Comparison of ENCODE assay signal across 16 cellular contexts in the genomic region with DNA sequence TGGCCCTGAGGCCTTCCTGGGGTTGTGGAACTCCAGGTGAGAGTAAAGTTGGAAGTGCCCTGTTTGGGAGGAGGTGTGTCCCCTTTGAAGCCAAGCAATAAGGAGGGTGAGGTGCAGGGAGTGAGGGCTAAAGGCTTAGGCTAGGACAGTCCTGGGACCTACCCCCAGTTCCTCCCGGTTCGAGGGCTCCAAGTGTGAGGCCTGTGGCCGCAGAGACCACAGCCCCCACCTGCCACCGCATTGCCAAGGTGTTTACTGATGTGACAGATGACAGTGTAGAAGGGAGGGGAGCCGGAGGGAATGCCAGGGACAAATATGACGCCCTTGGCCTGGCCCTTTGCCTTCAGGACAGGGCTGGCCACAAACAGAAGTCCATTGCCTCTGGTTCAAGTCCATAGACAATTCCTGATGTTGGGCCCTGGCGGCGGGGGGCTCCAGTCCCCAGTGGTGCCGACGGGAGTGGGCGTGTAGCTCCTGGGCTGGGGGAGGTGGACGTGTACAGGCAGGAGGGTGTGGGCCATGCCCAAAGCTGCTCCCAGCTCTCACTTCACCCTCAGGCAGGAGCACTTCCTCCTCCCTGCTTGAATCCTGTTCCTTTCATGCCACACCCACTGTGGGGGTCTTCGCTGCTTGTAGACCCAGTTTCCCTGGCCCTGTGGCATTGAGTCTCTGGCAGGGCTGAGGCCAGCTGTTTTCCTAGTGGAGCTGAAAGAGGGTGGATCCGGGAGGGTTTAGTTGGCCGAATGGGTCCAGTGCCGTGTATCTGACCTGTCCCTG. TPM values are rescaled to one million over a fixed set of nuclear protein-coding genes. Genes with fewer than 3 reads are reported as not detected.
DNase-seq lines count a peak whose midpoint lies in the region; ATAC-seq, FAIRE-seq and TF ChIP-seq lines count a peak whose summit lies in the region.
"Had no signal": no experiment of that assay in that cellular context is flagged by ENCODE, and none has a peak within 500 bp of the region (broad histone marks: within the 10 kb centered on the region; RNA-seq: fewer than 3 reads in every experiment).

No MANE protein-coding gene starts in this region.

- H3K9me3 ChIP-seq in PC-3 (ENCODE audit: low read length) (no peaks in the 10 kb centered on the region), colonic mucosa (no peaks in the 10 kb centered on the region), keratinocyte (ENCODE audit: control insufficient read depth, low read depth, low read length) (no peaks in the 10 kb centered on the region), transverse colon (no peaks in the 10 kb centered on the region)
- H3K9me3 ChIP-seq: left ventricle myocardium inferior, SJCRH30 had no signal

- TF ChIP-seq CTCF in PC-3 (conservative IDR thresholded peaks at IDR 0.05; ENCODE audit: low read depth, low read length) = no peak
- no peak for TF ChIP-seq CTCF in colonic mucosa (IDR thresholded peaks at IDR 0.05)
- no peak for TF ChIP-seq CTCF in keratinocyte (optimal IDR thresholded peaks at IDR 0.05 in 1 of 3, IDR thresholded peaks at IDR 0.05 in 1 of 3, conservative IDR thresholded peaks at IDR 0.05 in 1 of 3; ENCODE audit: extremely low read depth in 1 of 3, insufficient read depth in 2 of 3, low read length in 3 of 3)
- no peak for TF ChIP-seq CTCF in transverse colon (IDR thresholded peaks at IDR 0.05)
- no peak for TF ChIP-seq CTCF in WTC11 (IDR thresholded peaks at IDR 0.05)

- CTCF ChIA-PET in PC-3 (lab: Charles Lee) (no interaction called here), WTC11 (lab: Charles Lee) (interaction anchor here (0.6 to 1.5 kb wide), 2 partner anchors 17 to 119 kb away, joined by 3 to 5 read pairs; no protein-coding TSS in a partner anchor)

- intact Hi-C loops in PC-3 (cut with micrococcal nuclease) (loop anchor here (1.0 to 5.0 kb wide), 3 partner anchors 18 to 121 kb away; no protein-coding TSS in a partner anchor), colonic mucosa (cut with DNase I) (no loop called here), transverse colon (cut with DNase I; ENCODE audit: low total_unique reads) (no loop called here)

- peaks cover 27% of the 10 kb centered on the region for H3K4me1 Mint-ChIP-seq in WTC11

- FAIRE-seq in keratinocyte (lab: Jason Lieb, UNC) = no peak

- H3K27ac ChIP-seq in PC-3 (ENCODE audit: low read length) (peak overlapping the region; percentile 83), colonic mucosa (peak overlapping the region; percentile 89), keratinocyte (ENCODE audit: control insufficient read depth, insufficient read depth, low read length) (peak overlapping the region; percentile 92), transverse colon (peak overlapping the region; percentile 87 to 89 (median 89))
- H3K27ac ChIP-seq: SJCRH30 had no signal

- peak overlapping the region; percentile 96 for H3K4me2 ChIP-seq in PC-3 (ENCODE audit: low read length)
- H3K4me2 ChIP-seq in keratinocyte (ENCODE audit: control insufficient read depth, extremely low read depth, insufficient read depth, low read depth, low read length) = peak overlapping the region; percentile 94

- H3K9me3 Mint-ChIP-seq in WTC11 = no peaks in the 10 kb centered on the region
- H3K9me3 Mint-ChIP-seq: activated naive CD4-positive, alpha-beta T cell treated with anti-CD3 and anti-CD28 coated beads, Interleukin-2, amount 10 ng/mL, durations not matched to agents 7 days and 5 days; activated T-cell treated with anti-CD3 and anti-CD28 coated beads, Interleukin-2, amount 50 U/mL, for 4 hours; stimulated activated effector memory CD8-positive, alpha-beta T cell treated with anti-CD3 and anti-CD28 coated beads, Interleukin-12 subunit alpha, Interleukin-12 subunit beta, amount 100 ng/mL, for 72 hours had no signal

- H2AFZ ChIP-seq in PC-3 (ENCODE audit: low read length) (no peak overlapping the region), keratinocyte (ENCODE audit: control insufficient read depth, low read length) (no peak overlapping the region)

- H4K20me1 ChIP-seq in PC-3 (ENCODE audit: low read length) (0 out of 2 replicates have a peak, but pooled peaks cover 4% of the 10 kb centered on the region), keratinocyte (ENCODE audit: control insufficient read depth, extremely low read depth, insufficient read depth, low read length) (no peaks in the 10 kb centered on the region)

- no TSS peak for BruUV-seq in PC-3 (replicated peaks; lab: Mats Ljungman, UMichigan)

- no peak overlapping the region for H3K27ac Mint-ChIP-seq in WTC11
- H3K27ac Mint-ChIP-seq: activated CD8-positive, alpha-beta T cell treated with anti-CD3 and anti-CD28 coated beads, Interleukin-2, amount 10 ng/mL, durations not matched to agents 7 days and 5 days; activated naive CD4-positive, alpha-beta T cell treated with anti-CD3 and anti-CD28 coated beads, Interleukin-2, amount 10 ng/mL, durations not matched to agents 7 days and 5 days; stimulated activated effector memory CD8-positive, alpha-beta T cell treated with anti-CD3 and anti-CD28 coated beads, Interleukin-12 subunit alpha, Interleukin-12 subunit beta, amount 100 ng/mL, for 72 hours had no signal

- H3K9me2 ChIP-seq in PC-3 (replicated peaks; ENCODE audit: low read length) = no peaks in the 10 kb centered on the region

- ATAC-seq in PC-3 (no peak), HG02798 (IDR thresholded peaks at IDR 0.05; ENCODE audit: poor library complexity, unreplicated experiment) (no peak), WTC11 (no peak)
- ATAC-seq: activated CD8-positive, alpha-beta T cell treated with anti-CD3 and anti-CD28 coated beads, Interleukin-2, amount 10 ng/mL, durations not matched to agents 7 days and 5 days; activated T-cell treated with anti-CD3 and anti-CD28 coated beads, Interleukin-2, amount 50 U/mL, for 4 hours; right cardiac atrium; stimulated activated effector memory CD8-positive, alpha-beta T cell treated with anti-CD3 and anti-CD28 coated beads, Interleukin-12 subunit alpha, Interleukin-12 subunit beta, amount 100 ng/mL, for 72 hours had no signal

- H3K27me3 ChIP-seq in PC-3 (ENCODE audit: low read length) (no peaks in the 10 kb centered on the region), colonic mucosa (no peaks in the 10 kb centered on the region), keratinocyte (ENCODE audit: control insufficient read depth, extremely low read depth, insufficient read depth, low read length) (no peaks in the 10 kb centered on the region), transverse colon (peaks cover 10% of the 10 kb centered on the region)
- H3K27me3 ChIP-seq: SJCRH30 had no signal

- H3K36me3 ChIP-seq in PC-3 (ENCODE audit: low read depth, low read length) = peaks cover 12% of the 10 kb centered on the region
- H3K36me3 ChIP-seq in colonic mucosa = no peaks in the 10 kb centered on the region
- H3K36me3 ChIP-seq in keratinocyte (ENCODE audit: control insufficient read depth in 2 of 2, extremely low read depth in 1 of 2, insufficient read depth in 2 of 2, low read length in 2 of 2) = peaks cover 2 to 27% of the 10 kb centered on the region in 2 experiments
- H3K36me3 ChIP-seq in transverse colon = no peaks in the 10 kb centered on the region
- H3K36me3 ChIP-seq: left ventricle myocardium inferior, SJCRH30 had no signal

- 44% methylated on average over 12 of the region's 16 CpGs; no CpG with 5 or more reads in 1 of the 2 donors for WGBS in transverse colon (ENCODE audit: low coverage in 1 of 2), 2 donors

- no peak for TF ChIP-seq EP300 in transverse colon (IDR thresholded peaks at IDR 0.05; ENCODE audit: low read depth)

- TF ChIP-seq POLR2A in transverse colon (IDR thresholded peaks at IDR 0.05) = peak; percentile 44

- H3K27me3 Mint-ChIP-seq in WTC11 (ENCODE audit: low read depth) = peaks cover 35% of the 10 kb centered on the region

- peaks cover 4% of the 10 kb centered on the region for H3F3A ChIP-seq in PC-3 (ENCODE audit: low read length, unreplicated experiment)

- POLR2A ChIA-PET in PC-3 (lab: Charles Lee; ENCODE audit: unreplicated experiment) = no interaction called here
- POLR2A ChIA-PET in WTC11 (lab: Charles Lee) = interaction anchor here (1.6 kb wide), 1 partner anchor 18 kb away, joined by 4 read pairs; no protein-coding TSS in a partner anchor

- H3K79me2 ChIP-seq in PC-3 (ENCODE audit: low read length) (peaks cover 81% of the 10 kb centered on the region), keratinocyte (ENCODE audit: control insufficient read depth, insufficient read depth, low read length) (peaks cover 76% of the 10 kb centered on the region)

- peak overlapping the region; percentile 99 for H3K9ac ChIP-seq in PC-3 (ENCODE audit: low read length)
- H3K9ac ChIP-seq in colonic mucosa (ENCODE audit: low read depth in 2 of 2, low read length in 2 of 2) = peak overlapping the region; percentile 38 to 91
- H3K9ac ChIP-seq in keratinocyte (ENCODE audit: control insufficient read depth, extremely low read depth, insufficient read depth, low read length) = peak overlapping the region; percentile 87

- no peak overlapping the region for H3K4me3 Mint-ChIP-seq in WTC11
- H3K4me3 Mint-ChIP-seq: activated CD8-positive, alpha-beta T cell treated with anti-CD3 and anti-CD28 coated beads, Interleukin-2, amount 10 ng/mL, durations not matched to agents 7 days and 5 days; activated naive CD4-positive, alpha-beta T cell treated with anti-CD3 and anti-CD28 coated beads, Interleukin-2, amount 10 ng/mL, durations not matched to agents 7 days and 5 days; activated T-cell treated with anti-CD3 and anti-CD28 coated beads, Interleukin-2, amount 50 U/mL, for 4 hours; stimulated activated effector memory CD8-positive, alpha-beta T cell treated with anti-CD3 and anti-CD28 coated beads, Interleukin-12 subunit alpha, Interleukin-12 subunit beta, amount 100 ng/mL, for 72 hours had no signal

- H3K4me1 ChIP-seq in PC-3 (ENCODE audit: insufficient read depth, low read length) = peaks cover 49% of the 10 kb centered on the region
- no peaks in the 10 kb centered on the region for H3K4me1 ChIP-seq in colonic mucosa
- peaks cover 33% of the 10 kb centered on the region for H3K4me1 ChIP-seq in keratinocyte (ENCODE audit: control insufficient read depth, extremely low read depth, insufficient read depth, low read length)
- H3K4me1 ChIP-seq in transverse colon = peaks cover 0 to 52% (median 44%) of the 10 kb centered on the region in 4 donors

- DNase-seq in PC-3 (peak; percentile 60), colonic mucosa (peak; percentile 53), keratinocyte (ENCODE audit: low read depth, low spot score) (no peak), transverse colon (peak; percentile 70), NCI-H1092 treated with DMSO at 0.1 percent for 48 hours (lab: John Stamatoyannopoulos, UW) (no peak), WTC11 (ENCODE audit: low spot score) (no peak)
- DNase-seq: activated CD4-positive, CD25-positive, alpha-beta regulatory T cell; activated CD8-positive, alpha-beta T cell treated with anti-CD3 and anti-CD28 coated beads, Interleukin-2, amount 10 ng/mL, durations not matched to agents 7 days and 5 days; activated naive CD4-positive, alpha-beta T cell treated with anti-CD3 and anti-CD28 coated beads, Interleukin-2, amount 10 ng/mL, durations not matched to agents 7 days and 5 days; activated T-cell treated with anti-CD3 and anti-CD28 coated beads, Interleukin-2, amount 50 U/mL, for 4 hours; left ventricle myocardium inferior; NCI-H524; right cardiac atrium; SJCRH30 had no signal

- H3K36me3 Mint-ChIP-seq in WTC11 = peaks cover 9% of the 10 kb centered on the region; the same call in 1 of the 2 replicates
- H3K36me3 Mint-ChIP-seq: activated naive CD4-positive, alpha-beta T cell treated with anti-CD3 and anti-CD28 coated beads, Interleukin-2, amount 10 ng/mL, durations not matched to agents 7 days and 5 days; stimulated activated effector memory CD8-positive, alpha-beta T cell treated with anti-CD3 and anti-CD28 coated beads, Interleukin-12 subunit alpha, Interleukin-12 subunit beta, amount 100 ng/mL, for 72 hours had no signal

- peak overlapping the region; percentile 81 for H3K4me3 ChIP-seq in PC-3 (ENCODE audit: low read length)
- H3K4me3 ChIP-seq in colonic mucosa = no peak overlapping the region
- peak overlapping the region; percentile 47 to 93 (median 90) for H3K4me3 ChIP-seq in keratinocyte (ENCODE audit: control insufficient read depth in 2 of 3, extremely low read depth in 1 of 3, insufficient read depth in 2 of 3, low read depth in 1 of 3, low read length in 3 of 3)
- no peak overlapping the region for H3K4me3 ChIP-seq in transverse colon
- H3K4me3 ChIP-seq: left ventricle myocardium inferior, SJCRH30 had no signal

- dilution Hi-C loops in keratinocyte (cut with MboI; ENCODE audit: extremely low pct_ligation_motif_present, low sequenced_read_pairs) = no loop called here

- in situ Hi-C loops in transverse colon (cut with MboI; ENCODE audit: low pct_ligation_motif_present in 1 of 4, low pct_unique_long_range_greater_than_20kb in 1 of 4, low sequenced_read_pairs in 3 of 4) = loop anchor here in 3 of 4 donors (10.0 to 25.0 kb wide), 2 partner anchors 47 to 111 kb away; a partner anchor contains a TSS

- H3K9me1 ChIP-seq in keratinocyte (ENCODE audit: control insufficient read depth, extremely low read depth, insufficient read depth, low read length) = no peaks in the 10 kb centered on the region

RNA-seq across cellular contexts. Expression of a gene that starts 3.2 kb away (rescaled TPM):
- total RNA-seq in PC-3 (2014; rRNA removed) = 118 and 130 TPM in 2 replicates
- total RNA-seq in colonic mucosa = 10 to 100 TPM; 20.8 to 39.4 TPM
- polyA plus RNA-seq in keratinocyte = 43.8 to 50.0 TPM (median 47.1 TPM) in 3 replicates
- polyA plus RNA-seq in keratinocyte (2011; ENCODE audit: low read depth) = 3.1 TPM
- polyA plus RNA-seq in keratinocyte (2011; cell fraction: cytosol; rRNA removed) = 29.8 and 33.5 TPM in 2 replicates
- 49.0 and 54.2 TPM in 2 replicates for polyA plus RNA-seq in keratinocyte (2011; cell fraction: nucleus; rRNA removed)
- polyA plus RNA-seq in keratinocyte (2012; ENCODE audit: low replicate concordance) = 12.0 and 33.5 TPM in 2 replicates
- polyA minus RNA-seq in keratinocyte = 32.3 to 42.4 TPM (median 41.9 TPM) in 3 replicates
- polyA minus RNA-seq in keratinocyte (2011; cell fraction: cytosol; rRNA and poly(A)+ RNA removed) = 39.5 TPM
- 32.8 and 46.5 TPM in 2 replicates for polyA minus RNA-seq in keratinocyte (2011; cell fraction: nucleus; rRNA and poly(A)+ RNA removed)
- 10 to 100 TPM; 41.4 to 68.9 (median 52.0) TPM for total RNA-seq in transverse colon
- 4.2 to 5.1 TPM (median 4.9 TPM) in 3 replicates for total RNA-seq in WTC11 (2021)

RNA-seq across cellular contexts. Expression of a gene that starts 51.3 kb away (rescaled TPM):
- 96.1 and 97.6 TPM in 2 replicates for total RNA-seq in PC-3 (2014; rRNA removed)
- 10 to 100 TPM; 17.7 to 18.8 TPM for total RNA-seq in colonic mucosa
- 41.9 to 47.1 TPM (median 43.4 TPM) in 3 replicates for polyA plus RNA-seq in keratinocyte
- polyA plus RNA-seq in keratinocyte (2011; ENCODE audit: low read depth) = 49.8 TPM
- 34.4 and 47.7 TPM in 2 replicates for polyA plus RNA-seq in keratinocyte (2011; cell fraction: cytosol; rRNA removed)
- 20.4 and 25.9 TPM in 2 replicates for polyA plus RNA-seq in keratinocyte (2011; cell fraction: nucleus; rRNA removed)
- polyA plus RNA-seq in keratinocyte (2012; ENCODE audit: low replicate concordance) = 21.6 and 37.5 TPM in 2 replicates
- polyA minus RNA-seq in keratinocyte = 7.3 to 20.1 TPM (median 19.1 TPM) in 3 replicates
- 31.7 TPM for polyA minus RNA-seq in keratinocyte (2011; cell fraction: cytosol; rRNA and poly(A)+ RNA removed)
- polyA minus RNA-seq in keratinocyte (2011; cell fraction: nucleus; rRNA and poly(A)+ RNA removed) = 1.5 and 6.3 TPM in 2 replicates
- total RNA-seq in transverse colon = 10 to 100 TPM in 3 of 4 donors, 1 to 10 TPM in 1; 3.6 to 19.5 (median 18.6) TPM
- total RNA-seq in WTC11 (2021) = 41.1 to 41.7 TPM (median 41.3 TPM) in 3 replicates

RNA-seq across cellular contexts. Expression of a gene that starts 51.5 kb away (rescaled TPM):
- total RNA-seq in PC-3 (2014; rRNA removed) = 187 and 436 TPM in 2 replicates
- total RNA-seq in colonic mucosa = 10 to 100 TPM; 44.5 to 55.2 TPM
- polyA plus RNA-seq in keratinocyte = 7.1 to 14.3 TPM (median 8.3 TPM) in 3 replicates
- polyA plus RNA-seq in keratinocyte (2011; ENCODE audit: low read depth) = 21.4 TPM
- polyA plus RNA-seq in keratinocyte (2011; cell fraction: cytosol; rRNA removed) = 10.2 and 12.3 TPM in 2 replicates
- polyA plus RNA-seq in keratinocyte (2011; cell fraction: nucleus; rRNA removed) = 23.6 and 25.3 TPM in 2 replicates
- 24.5 and 29.2 TPM in 2 replicates for polyA plus RNA-seq in keratinocyte (2012; ENCODE audit: low replicate concordance)
- 3.9 to 16.3 TPM (median 9.0 TPM) in 3 replicates for polyA minus RNA-seq in keratinocyte
- 13.4 TPM for polyA minus RNA-seq in keratinocyte (2011; cell fraction: cytosol; rRNA and poly(A)+ RNA removed)
- polyA minus RNA-seq in keratinocyte (2011; cell fraction: nucleus; rRNA and poly(A)+ RNA removed) = 25.6 and 29.1 TPM in 2 replicates
- total RNA-seq in transverse colon = 100 to 1,000 TPM in 3 of 4 donors, 10 to 100 TPM in 1; 65.3 to 371 (median 187) TPM
- 55.3 to 60.0 TPM (median 58.0 TPM) in 3 replicates for total RNA-seq in WTC11 (2021)

Comparison
In these comparisons a context has a peak if more than half of its experiments do, and no peak if none do; other contexts are left out.
1. DNase-seq: peak in PC-3 (single experiment), colonic mucosa (single experiment) and transverse colon (single experiment); none in keratinocyte (single experiment), NCI-H1092 treated with DMSO at 0.1 percent for 48 hours (single experiment) and WTC11 (single experiment).
2. H3K4me3 ChIP-seq: peak in PC-3 (single experiment) and keratinocyte (3 of 3); none in colonic mucosa (single experiment) and transverse colon (0 of 4).
3. Peak in every context shown above with its lines, with median percentiles within 50 percentile points of each other: H3K27ac ChIP-seq and H3K9ac ChIP-seq.